30 cellular contexts compared by ENCODE assay signal in genomic region chr3:136512391-136512790, GRCh38.
DNase-seq lines count a peak whose midpoint lies in the region; FAIRE-seq and TF ChIP-seq lines count a peak whose summit lies in the region.
"Had no signal": no experiment of that assay in that cellular context is flagged by ENCODE, and none has a peak within 500 bp of the region (broad histone marks: within the 10 kb centered on the region; RNA-seq: fewer than 3 reads in every experiment).

No MANE protein-coding gene starts in this region.

- TF ChIP-seq POLR2A in testis (IDR thresholded peaks at IDR 0.05) (no peak), GM12891 (IDR thresholded peaks at IDR 0.05; ENCODE audit: low read depth, low read length) (no peak)

- intact Hi-C loops in testis (cut with DNase I; ENCODE audit: low total_unique reads) = no loop called here

- 55 to 63% methylated on average over 1 of the region's 1 CpG for WGBS in testis, 2 donors

- no peak for FAIRE-seq in GM12891 (lab: Jason Lieb, UNC)
- FAIRE-seq: colon, GM12878, RCC 7860 had no signal

- no peak overlapping the region for H3K4me3 ChIP-seq in AG10803 (ENCODE audit: low read length)
- H3K4me3 ChIP-seq in MG63 = no peak overlapping the region
- H3K4me3 ChIP-seq in fibroblast of mammary gland (ENCODE audit: control insufficient read depth, low read depth, low read length) = no peak overlapping the region
- H3K4me3 ChIP-seq in testis = no peak overlapping the region
- H3K4me3 ChIP-seq: esophagus muscularis mucosa, GM12878, lower lobe of right lung, sigmoid colon, SJCRH30, upper lobe of right lung had no signal

- no peak for TF ChIP-seq CTCF in AG10803 (conservative IDR thresholded peaks at IDR 0.05; ENCODE audit: low read length)
- TF ChIP-seq CTCF in fibroblast of mammary gland (conservative IDR thresholded peaks at IDR 0.05; ENCODE audit: control insufficient read depth, insufficient read depth, low read depth, low read length) = no peak
- no peak for TF ChIP-seq CTCF in testis (IDR thresholded peaks at IDR 0.05)

- H3K9me3 ChIP-seq in MG63 (no peaks in the 10 kb centered on the region), testis (no peaks in the 10 kb centered on the region)
- H3K9me3 ChIP-seq: esophagus muscularis mucosa, lower lobe of right lung, sigmoid colon, SJCRH30, upper lobe of right lung had no signal

- no peaks in the 10 kb centered on the region for H3K4me1 ChIP-seq in testis
- H3K4me1 ChIP-seq: lower lobe of right lung, SJCRH30, upper lobe of right lung had no signal

- H3K27ac ChIP-seq in testis = no peak overlapping the region
- H3K27ac ChIP-seq: lower lobe of right lung, SJCRH30, upper lobe of right lung had no signal

- H3K27me3 ChIP-seq in MG63 (no peaks in the 10 kb centered on the region), testis (no peaks in the 10 kb centered on the region)
- H3K27me3 ChIP-seq: esophagus muscularis mucosa, sigmoid colon, SJCRH30, upper lobe of right lung had no signal

- DNase-seq in AG10803 (ENCODE audit: low read depth) (peak; percentile 82), MG63 (peak; percentile 1), fibroblast of mammary gland (ENCODE audit: low read depth) (peak; percentile 68), stromal cell of bone marrow (ENCODE audit: low read depth) (peak; percentile 72), testis (no peak), nucleus accumbens (lab: John Stamatoyannopoulos, UW) (no peak), GM12891 (ENCODE audit: insufficient read length, low spot score) (no peak)
- DNase-seq: activated CD4-positive, alpha-beta memory T cell treated with anti-CD3 and anti-CD28 coated beads for 36 hours; activated naive CD8-positive, alpha-beta T cell treated with anti-CD3 and anti-CD28 coated beads, Interleukin-2, amount 10 ng/mL, durations not matched to agents 7 days and 5 days; AML-193; effector memory CD4-positive, alpha-beta T cell; GDM1; HCEC 1CT; Kasumi-1; kidney glomerular epithelial cell; lower lobe of right lung; NCI-H1048; NCI-H187; NCI-H2171 treated with DMSO at 0.1 percent for 48 hours; NCI-H524; sigmoid colon; SJCRH30; stimulated activated CD4-positive, alpha-beta T cell treated with anti-CD3 and anti-CD28 coated beads, Interleukin-15, amount 100 ng/mL, for 24 hours; stimulated activated naive CD8-positive, alpha-beta T cell treated with anti-CD3 and anti-CD28 coated beads, Interleukin-15, amount 100 ng/mL, for 72 hours; T-cell; upper lobe of right lung had no signal

- H3K36me3 ChIP-seq in MG63 = peaks cover 4% of the 10 kb centered on the region
- H3K36me3 ChIP-seq in testis (ENCODE audit: low read depth, missing control alignments) = no peaks in the 10 kb centered on the region
- H3K36me3 ChIP-seq: sigmoid colon, SJCRH30, upper lobe of right lung had no signal

TF ChIP-seq in GM12891, 5 proteins besides CTCF, POLR2A, EP300 and RAD21:
- TF ChIP-seq SPI1 (IDR thresholded peaks at IDR 0.05; ENCODE audit: low read depth, low read length) (no peak), PAX5 (IDR thresholded peaks at IDR 0.05; ENCODE audit: insufficient read depth, low read length, severe bottlenecking) (no peak), TAF1 (IDR thresholded peaks at IDR 0.05; ENCODE audit: low read depth, low read length) (no peak), POU2F2 (IDR thresholded peaks at IDR 0.05; ENCODE audit: low read depth, low read length) (no peak), POLR2AphosphoS5 (IDR thresholded peaks at IDR 0.05; ENCODE audit: low read depth, low read length) (no peak)

Comparison
In these comparisons a context has a peak if more than half of its experiments do, and no peak if none do; other contexts are left out.
1. DNase-seq: peak in AG10803 (single experiment), MG63 (single experiment), fibroblast of mammary gland (single experiment) and stromal cell of bone marrow (single experiment); none in testis (single experiment), nucleus accumbens (0 of 56) and GM12891 (single experiment).